In the genomic region with DNA sequence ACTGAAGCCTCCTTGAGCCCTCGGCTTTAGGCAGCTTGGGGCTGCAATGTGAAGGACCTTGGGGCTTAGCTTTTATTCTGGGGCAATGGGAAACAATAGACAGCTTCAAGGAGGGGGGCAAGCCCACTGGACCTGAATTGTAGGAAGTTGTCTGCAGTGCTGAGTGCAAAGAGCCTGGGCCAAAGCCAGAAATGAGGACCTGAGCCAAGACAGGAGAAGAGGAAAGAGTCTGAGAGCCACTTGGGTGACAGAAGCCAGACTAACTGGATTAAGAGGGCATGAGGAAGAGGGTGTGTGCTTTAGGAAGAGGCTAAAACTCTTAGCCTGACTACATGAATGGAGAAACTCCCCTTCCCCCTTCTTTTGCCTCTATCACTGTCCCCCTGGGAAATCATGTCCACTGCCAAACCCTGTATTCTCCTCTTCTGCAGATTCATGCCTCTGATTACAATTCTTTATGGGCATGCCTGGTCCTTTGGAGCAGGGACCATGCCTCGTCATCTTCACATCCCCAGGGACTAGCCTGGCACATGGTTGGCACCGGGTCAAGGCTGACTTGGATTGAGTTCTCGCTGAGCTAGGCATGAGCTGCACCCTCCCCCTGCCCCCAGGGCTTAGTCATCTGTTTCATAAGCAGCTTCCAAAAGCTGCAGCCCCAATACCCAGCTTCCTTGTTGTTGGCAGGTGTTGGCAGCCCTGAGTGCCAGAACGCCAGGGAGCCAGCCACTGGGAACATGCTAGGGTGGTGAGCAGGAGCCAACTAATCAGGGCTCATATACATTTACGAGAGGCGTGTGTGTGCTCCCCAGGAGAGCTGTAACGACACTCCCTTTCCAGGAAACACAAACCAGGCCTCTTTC, we compare ENCODE assay signal across 9 cellular contexts. TPM values are rescaled to one million over a fixed set of nuclear protein-coding genes. Genes with fewer than 3 reads are reported as not detected.
DNase-seq lines count a peak whose midpoint lies in the region; ATAC-seq and TF ChIP-seq lines count a peak whose summit lies in the region.
"Had no signal": no experiment of that assay in that cellular context is flagged by ENCODE, and none has a peak within 500 bp of the region (broad histone marks: within the 10 kb centered on the region; RNA-seq: fewer than 3 reads in every experiment).

No MANE protein-coding gene starts in this region.

- in situ Hi-C loops in gastrocnemius medialis (cut with MboI; ENCODE audit: low sequenced_read_pairs in 4 of 4): no loop called here

- peaks cover 11% of the 10 kb centered on the region for H3K4me1 ChIP-seq in BE2C
- peaks cover 25 to 29% of the 10 kb centered on the region in 2 donors for H3K4me1 ChIP-seq in gastrocnemius medialis

- TF ChIP-seq CTCF in BE2C (IDR thresholded peaks at IDR 0.05; ENCODE audit: low read depth, low read length) (no peak), gastrocnemius medialis (IDR thresholded peaks at IDR 0.05 in 4 of 5, conservative IDR thresholded peaks at IDR 0.05 in 1 of 5) (no peak)

- intact Hi-C loops in cardiac septum (cut with DNase I) (loop anchor here (5.0 kb wide), 1 partner anchor 88 kb away; no protein-coding TSS in a partner anchor), gastrocnemius medialis (cut with DNase I; ENCODE audit: low total_unique reads) (loop anchor here (2.0 to 10.0 kb wide), 3 partner anchors 27 to 265 kb away; no protein-coding TSS in a partner anchor)

- H3K36me3 ChIP-seq in BE2C: no peaks in the 10 kb centered on the region
- H3K36me3 ChIP-seq in gastrocnemius medialis: no peaks in the 10 kb centered on the region

- TF ChIP-seq POLR2A in gastrocnemius medialis (IDR thresholded peaks at IDR 0.05): no peak

- peak overlapping the region; percentile 8 for H3K27ac Mint-ChIP-seq in T-helper 1 cell treated with Interleukin-12 subunit alpha and Interleukin-12 subunit beta and Interleukin-4 antibody, amounts not matched to agents 30 μg/mL and 1 μg/mL, for 36 hours

- ATAC-seq in gastrocnemius medialis: peak; percentile 90 to 93
- no peak for ATAC-seq in GM21360 (IDR thresholded peaks at IDR 0.05; ENCODE audit: unreplicated experiment)
- ATAC-seq in HG02884 (IDR thresholded peaks at IDR 0.05; ENCODE audit: unreplicated experiment): no peak
- ATAC-seq in activated T-cell treated with anti-CD3 and anti-CD28 coated beads, Interleukin-2, amount 50 U/mL, for 4 hours: no peak
- ATAC-seq: GM12878 had no signal

- peaks cover 28% of the 10 kb centered on the region for H3K4me1 Mint-ChIP-seq in T-helper 1 cell treated with Interleukin-12 subunit alpha and Interleukin-12 subunit beta and Interleukin-4 antibody, amounts not matched to agents 30 μg/mL and 1 μg/mL, for 36 hours (ENCODE audit: low read depth)
- H3K4me1 Mint-ChIP-seq in activated T-cell treated with anti-CD3 and anti-CD28 coated beads, Interleukin-2, amount 50 U/mL, for 4 hours (ENCODE audit: low read depth): peaks cover 5% of the 10 kb centered on the region

- H3K4me3 Mint-ChIP-seq in T-helper 1 cell treated with Interleukin-12 subunit alpha and Interleukin-12 subunit beta and Interleukin-4 antibody, amounts not matched to agents 30 μg/mL and 1 μg/mL, for 36 hours: no peak overlapping the region
- no peak overlapping the region for H3K4me3 Mint-ChIP-seq in activated T-cell treated with anti-CD3 and anti-CD28 coated beads, Interleukin-2, amount 50 U/mL, for 4 hours

- H3K27ac ChIP-seq in gastrocnemius medialis: peak overlapping the region; percentile 82 to 89 (median 84)

- no peaks in the 10 kb centered on the region for H3K27me3 ChIP-seq in BE2C
- no peaks in the 10 kb centered on the region for H3K27me3 ChIP-seq in gastrocnemius medialis

- no peak overlapping the region for H3K4me3 ChIP-seq in BE2C (ENCODE audit: low read depth, low read length)
- no peak overlapping the region for H3K4me3 ChIP-seq in gastrocnemius medialis
- H3K4me3 ChIP-seq: GM12878 had no signal

- peak; percentile 97 for DNase-seq in BE2C
- peak; percentile 89 for DNase-seq in M059J (ENCODE audit: low read depth)
- DNase-seq in cardiac septum (ENCODE audit: low spot score): peak; percentile 92
- DNase-seq in gastrocnemius medialis: peak; percentile 94 to 98
- no peak for DNase-seq in activated T-cell treated with anti-CD3 and anti-CD28 coated beads, Interleukin-2, amount 50 U/mL, for 4 hours

- no peaks in the 10 kb centered on the region for H3K36me3 Mint-ChIP-seq in T-helper 1 cell treated with Interleukin-12 subunit alpha and Interleukin-12 subunit beta and Interleukin-4 antibody, amounts not matched to agents 30 μg/mL and 1 μg/mL, for 36 hours (ENCODE audit: low read depth)
- no peaks in the 10 kb centered on the region for H3K36me3 Mint-ChIP-seq in activated T-cell treated with anti-CD3 and anti-CD28 coated beads, Interleukin-2, amount 50 U/mL, for 4 hours (ENCODE audit: insufficient read depth)

- peaks cover 6% of the 10 kb centered on the region for H3K9me3 Mint-ChIP-seq in T-helper 1 cell treated with Interleukin-12 subunit alpha and Interleukin-12 subunit beta and Interleukin-4 antibody, amounts not matched to agents 30 μg/mL and 1 μg/mL, for 36 hours
- no peaks in the 10 kb centered on the region for H3K9me3 Mint-ChIP-seq in activated T-cell treated with anti-CD3 and anti-CD28 coated beads, Interleukin-2, amount 50 U/mL, for 4 hours

- peaks cover 32% of the 10 kb centered on the region for H3K27me3 Mint-ChIP-seq in T-helper 1 cell treated with Interleukin-12 subunit alpha and Interleukin-12 subunit beta and Interleukin-4 antibody, amounts not matched to agents 30 μg/mL and 1 μg/mL, for 36 hours (ENCODE audit: low read depth)
- no peaks in the 10 kb centered on the region for H3K27me3 Mint-ChIP-seq in activated T-cell treated with anti-CD3 and anti-CD28 coated beads, Interleukin-2, amount 50 U/mL, for 4 hours (ENCODE audit: low read depth)

- H3K9me3 ChIP-seq in BE2C: no peaks in the 10 kb centered on the region
- H3K9me3 ChIP-seq in gastrocnemius medialis: no peaks in the 10 kb centered on the region

RNA-seq across cellular contexts. Expression of a gene that starts 27.8 kb away (rescaled TPM):
- polyA plus RNA-seq in BE2C (2012; ENCODE audit: insufficient read depth, insufficient read length, low read depth): 22.8 TPM
- total RNA-seq in M059J (2014; rRNA removed; shearing (Covaris generic)): 21.9 and 32.4 TPM in 2 replicates
- total RNA-seq in cardiac septum: 13.4 TPM
- total RNA-seq in gastrocnemius medialis: 10 to 100 TPM; 17.3 to 80.2 (median 31.7) TPM
- total RNA-seq in activated T-cell treated with anti-CD3 and anti-CD28 coated beads, Interleukin-2, amount 50 U/mL, for 4 hours: 1 to 10 TPM in 2 of 3 donors, under 1 TPM in 1; 0.61 to 1.3 (median 1.3) TPM

Comparison
In these comparisons a context has a peak if more than half of its experiments do, and no peak if none do; other contexts are left out.
1. ATAC-seq: peak in gastrocnemius medialis (2 of 2); none in GM21360 (single experiment), HG02884 (single experiment) and activated T-cell treated with anti-CD3 and anti-CD28 coated beads, Interleukin-2, amount 50 U/mL, for 4 hours (0 of 2).